23 cellular contexts compared by ENCODE assay signal in genomic region chr7:121891731-121892130, GRCh38. TPM values are rescaled to one million over a fixed set of nuclear protein-coding genes. Genes with fewer than 3 reads are reported as not detected.
"Had no signal": no experiment of that assay in that cellular context is flagged by ENCODE, and none has a peak within 500 bp of the region (broad histone marks: within the 10 kb centered on the region; RNA-seq: fewer than 3 reads in every experiment).

No MANE protein-coding gene starts in this region.

- H3K27me3 ChIP-seq: MG63 had no signal

- DNase-seq: IMR-90, Karpas-422, KG1, MG63, NCI-H1092, NCI-H1105 treated with DMSO at 0.1 percent for 48 hours, NCI-H1417 treated with DMSO at 0.1 percent for 48 hours, NCI-H146, NCI-H1694 treated with DMSO at 0.1 percent for 48 hours, NCI-H1930, NCI-H2081, NCI-H2107, NCI-H2227 treated with DMSO at 0.1 percent for 48 hours, NCI-H524, NCI-H526 treated with DMSO at 0.1 percent for 48 hours, NCI-H774, PC-3, SHP77 had no signal

- H3K4me3 ChIP-seq: MG63 had no signal

- H3K27ac ChIP-seq: RWPE1 had no signal

- H3K9me3 ChIP-seq: MG63 had no signal

- ATAC-seq: HepG2, Panc1, PC-3, SK-N-SH treated with all-trans-retinoic acid at 6 μM for 48 hours had no signal

- H3K36me3 ChIP-seq: MG63 had no signal

RNA-seq across cellular contexts. Expression of gene PTPRZ1, which starts 18.8 kb away (rescaled TPM):
- total RNA-seq: HepG2, IMR-90, NCI-H460, PC-3 had no signal
- polyA plus RNA-seq: HepG2, IMR-90 had no signal
